In genomic region chr5:1506242-1507015, GRCh38 we compare ENCODE assay signal across 15 cellular contexts. TPM values are rescaled to one million over a fixed set of nuclear protein-coding genes. Genes with fewer than 3 reads are reported as not detected.
DNase-seq lines count a peak whose midpoint lies in the region; ATAC-seq and TF ChIP-seq lines count a peak whose summit lies in the region.
"Had no signal": no experiment of that assay in that cellular context is flagged by ENCODE, and none has a peak within 500 bp of the region (broad histone marks: within the 10 kb centered on the region; RNA-seq: fewer than 3 reads in every experiment).

No MANE protein-coding gene starts in this region.

- intact Hi-C loops in Right ventricle myocardium superior (cut with DNase I) = no loop called here
- intact Hi-C loops in cardiac septum (cut with DNase I) = no loop called here

- no peaks in the 10 kb centered on the region for H3K9me3 Mint-ChIP-seq in brain
- no peaks in the 10 kb centered on the region for H3K9me3 Mint-ChIP-seq in memory B cell
- peaks cover 3% of the 10 kb centered on the region in 2 donors for H3K9me3 Mint-ChIP-seq in stimulated activated naive B cell treated with anti-CD40 and anti-IgM and Interleukin-4, amounts not matched to agents 10 μg/mL and 1 μg/mL and 100 μg/mL, for 72 hours
- H3K9me3 Mint-ChIP-seq: stimulated activated naive CD8-positive, alpha-beta T cell treated with anti-CD3 and anti-CD28 coated beads, Interleukin-15, Interleukin-2, amounts not matched to agents 100 ng/mL and 50 ng/mL, for 24 hours; T-helper 2 cell treated with Interferon-gamma antibody and Interleukin-4, amounts not matched to agents 5 μg/mL and 100 μg/mL, for 36 hours; type B pancreatic cell had no signal

- H3K27ac Mint-ChIP-seq in brain (peak overlapping the region in 3 of 5 experiments; percentile 78 to 91 (median 89)), memory B cell (peak overlapping the region; percentile 98)
- H3K27ac Mint-ChIP-seq in stimulated activated naive B cell treated with anti-CD40 and anti-IgM and Interleukin-4, amounts not matched to agents 10 μg/mL and 1 μg/mL and 100 μg/mL, for 72 hours = peak overlapping the region; percentile 92
- H3K27ac Mint-ChIP-seq: stimulated activated naive CD8-positive, alpha-beta T cell treated with anti-CD3 and anti-CD28 coated beads, Interleukin-15, Interleukin-2, amounts not matched to agents 100 ng/mL and 50 ng/mL, for 24 hours; T-helper 2 cell treated with Interferon-gamma antibody and Interleukin-4, amounts not matched to agents 5 μg/mL and 100 μg/mL, for 36 hours; type B pancreatic cell had no signal

- peaks cover 43% of the 10 kb centered on the region for H3K4me1 Mint-ChIP-seq in brain
- H3K4me1 Mint-ChIP-seq in memory B cell = peaks cover 42% of the 10 kb centered on the region
- H3K4me1 Mint-ChIP-seq in stimulated activated naive B cell treated with anti-CD40 and anti-IgM and Interleukin-4, amounts not matched to agents 10 μg/mL and 1 μg/mL and 100 μg/mL, for 72 hours = peaks cover 50 to 84% of the 10 kb centered on the region in 2 donors

- peak; percentile 31 for DNase-seq in Right ventricle myocardium superior
- no peak for DNase-seq in cardiac septum (ENCODE audit: low spot score)
- no peak for DNase-seq in memory B cell (ENCODE audit: low spot score in 2 of 2)
- DNase-seq in stimulated activated naive B cell treated with anti-CD40 and anti-IgM and Interleukin-4, amounts not matched to agents 10 μg/mL and 1 μg/mL and 100 μg/mL, for 72 hours = no peak
- DNase-seq in MV-4-11 (lab: John Stamatoyannopoulos, UW) = no peak
- no peak for DNase-seq in HuH-7 (ENCODE audit: low spot score)
- no peak for DNase-seq in activated effector memory CD4-positive, alpha-beta T cell treated with anti-CD3 and anti-CD28 coated beads, Interleukin-2, amount 50 U/mL, for 16 hours
- DNase-seq: activated CD8-positive, alpha-beta memory T cell treated with anti-CD3 and anti-CD28 coated beads for 24 hours; effector CD8-positive, alpha-beta T cell; NCI-H187 treated with DMSO at 0.1 percent for 48 hours had no signal

- ATAC-seq in Right ventricle myocardium superior (ENCODE audit: poor library complexity) (no peak), memory B cell (ENCODE audit: low read depth) (no peak)
- ATAC-seq in stimulated activated naive B cell treated with anti-CD40 and anti-IgM and Interleukin-4, amounts not matched to agents 10 μg/mL and 1 μg/mL and 100 μg/mL, for 72 hours (replicated peaks) = no peak
- ATAC-seq: activated CD4-positive, CD25-positive, alpha-beta regulatory T cell treated with anti-CD3 and anti-CD28 coated beads, Interleukin-2, amount 50 U/mL, for 24 hours had no signal

- no peak for TF ChIP-seq CTCF in brain (conservative IDR thresholded peaks at IDR 0.05)

- peaks cover 23% of the 10 kb centered on the region for H3K36me3 Mint-ChIP-seq in brain
- H3K36me3 Mint-ChIP-seq in memory B cell = peaks cover 10% of the 10 kb centered on the region
- peaks cover 43 to 50% of the 10 kb centered on the region in 2 donors for H3K36me3 Mint-ChIP-seq in stimulated activated naive B cell treated with anti-CD40 and anti-IgM and Interleukin-4, amounts not matched to agents 10 μg/mL and 1 μg/mL and 100 μg/mL, for 72 hours

- no peaks in the 10 kb centered on the region for H3K27me3 Mint-ChIP-seq in brain
- H3K27me3 Mint-ChIP-seq in memory B cell = no peaks in the 10 kb centered on the region
- no peaks in the 10 kb centered on the region for H3K27me3 Mint-ChIP-seq in stimulated activated naive B cell treated with anti-CD40 and anti-IgM and Interleukin-4, amounts not matched to agents 10 μg/mL and 1 μg/mL and 100 μg/mL, for 72 hours
- H3K27me3 Mint-ChIP-seq: stimulated activated naive CD8-positive, alpha-beta T cell treated with anti-CD3 and anti-CD28 coated beads, Interleukin-15, Interleukin-2, amounts not matched to agents 100 ng/mL and 50 ng/mL, for 24 hours; type B pancreatic cell had no signal

- peak overlapping the region in 1 of 5 experiments; percentile 26 for H3K4me3 Mint-ChIP-seq in brain
- peak overlapping the region; percentile 29 for H3K4me3 Mint-ChIP-seq in memory B cell
- no peak overlapping the region for H3K4me3 Mint-ChIP-seq in stimulated activated naive B cell treated with anti-CD40 and anti-IgM and Interleukin-4, amounts not matched to agents 10 μg/mL and 1 μg/mL and 100 μg/mL, for 72 hours
- H3K4me3 Mint-ChIP-seq: stimulated activated naive CD8-positive, alpha-beta T cell treated with anti-CD3 and anti-CD28 coated beads, Interleukin-15, Interleukin-2, amounts not matched to agents 100 ng/mL and 50 ng/mL, for 24 hours; T-helper 2 cell treated with Interferon-gamma antibody and Interleukin-4, amounts not matched to agents 5 μg/mL and 100 μg/mL, for 36 hours; type B pancreatic cell had no signal

RNA-seq across cellular contexts. Expression of gene LPCAT1, which starts 17.3 kb away (rescaled TPM):
- 11.5 TPM for total RNA-seq in Right ventricle myocardium superior
- total RNA-seq in cardiac septum = 14.7 TPM
- 81.3 TPM for polyA plus RNA-seq in brain (ENCODE audit: insufficient read depth, low read depth, low replicate concordance)
